1 cellular context compared by ENCODE assay signal in genomic region chr16:3564889-3565141, GRCh38.
TF ChIP-seq lines count a peak whose summit lies in the region.

No MANE protein-coding gene starts in this region.

TF ChIP-seq in HepG2, 621 proteins besides CTCF, POLR2A, EP300 and RAD21:
- TF ChIP-seq, protein P1, sequence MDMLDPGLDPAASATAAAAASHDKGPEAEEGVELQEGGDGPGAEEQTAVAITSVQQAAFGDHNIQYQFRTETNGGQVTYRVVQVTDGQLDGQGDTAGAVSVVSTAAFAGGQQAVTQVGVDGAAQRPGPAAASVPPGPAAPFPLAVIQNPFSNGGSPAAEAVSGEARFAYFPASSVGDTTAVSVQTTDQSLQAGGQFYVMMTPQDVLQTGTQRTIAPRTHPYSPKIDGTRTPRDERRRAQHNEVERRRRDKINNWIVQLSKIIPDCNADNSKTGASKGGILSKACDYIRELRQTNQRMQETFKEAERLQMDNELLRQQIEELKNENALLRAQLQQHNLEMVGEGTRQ (IDR thresholded peaks at IDR 0.05; ENCODE audit: low read depth, low read length) = no peak
- TF ChIP-seq, protein P1 (CRISPR knock-in tag; IDR thresholded peaks at IDR 0.05; ENCODE audit: borderline replicate concordance) = no peak
- TF ChIP-seq TBP (CRISPR knock-in tag; IDR thresholded peaks at IDR 0.05) (no peak), KDM1A (CRISPR knock-in tag; IDR thresholded peaks at IDR 0.05) (no peak), ISL2 (CRISPR knock-in tag; IDR thresholded peaks at IDR 0.05) (no peak), ZFP36 (IDR thresholded peaks at IDR 0.05; ENCODE audit: borderline replicate concordance, low read depth, low read length, partially characterized antibody) (no peak), ATF1 (CRISPR knock-in tag; IDR thresholded peaks at IDR 0.05) (no peak), ZNF557 (CRISPR knock-in tag; IDR thresholded peaks at IDR 0.05) (no peak), SMAD1 (CRISPR knock-in tag; IDR thresholded peaks at IDR 0.05; ENCODE audit: borderline replicate concordance, low read depth) (no peak), ZNF138 (CRISPR knock-in tag; IDR thresholded peaks at IDR 0.05; ENCODE audit: low read depth) (no peak), HDAC1 (CRISPR knock-in tag; IDR thresholded peaks at IDR 0.05) (no peak), MED13 (CRISPR knock-in tag; IDR thresholded peaks at IDR 0.05) (no peak)
- TF ChIP-seq, protein P2, sequence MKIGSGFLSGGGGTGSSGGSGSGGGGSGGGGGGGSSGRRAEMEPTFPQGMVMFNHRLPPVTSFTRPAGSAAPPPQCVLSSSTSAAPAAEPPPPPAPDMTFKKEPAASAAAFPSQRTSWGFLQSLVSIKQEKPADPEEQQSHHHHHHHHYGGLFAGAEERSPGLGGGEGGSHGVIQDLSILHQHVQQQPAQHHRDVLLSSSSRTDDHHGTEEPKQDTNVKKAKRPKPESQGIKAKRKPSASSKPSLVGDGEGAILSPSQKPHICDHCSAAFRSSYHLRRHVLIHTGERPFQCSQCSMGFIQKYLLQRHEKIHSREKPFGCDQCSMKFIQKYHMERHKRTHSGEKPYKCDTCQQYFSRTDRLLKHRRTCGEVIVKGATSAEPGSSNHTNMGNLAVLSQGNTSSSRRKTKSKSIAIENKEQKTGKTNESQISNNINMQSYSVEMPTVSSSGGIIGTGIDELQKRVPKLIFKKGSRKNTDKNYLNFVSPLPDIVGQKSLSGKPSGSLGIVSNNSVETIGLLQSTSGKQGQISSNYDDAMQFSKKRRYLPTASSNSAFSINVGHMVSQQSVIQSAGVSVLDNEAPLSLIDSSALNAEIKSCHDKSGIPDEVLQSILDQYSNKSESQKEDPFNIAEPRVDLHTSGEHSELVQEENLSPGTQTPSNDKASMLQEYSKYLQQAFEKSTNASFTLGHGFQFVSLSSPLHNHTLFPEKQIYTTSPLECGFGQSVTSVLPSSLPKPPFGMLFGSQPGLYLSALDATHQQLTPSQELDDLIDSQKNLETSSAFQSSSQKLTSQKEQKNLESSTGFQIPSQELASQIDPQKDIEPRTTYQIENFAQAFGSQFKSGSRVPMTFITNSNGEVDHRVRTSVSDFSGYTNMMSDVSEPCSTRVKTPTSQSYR (CRISPR knock-in tag; IDR thresholded peaks at IDR 0.05; ENCODE audit: borderline replicate concordance) = no peak
- TF ChIP-seq, protein P3, sequence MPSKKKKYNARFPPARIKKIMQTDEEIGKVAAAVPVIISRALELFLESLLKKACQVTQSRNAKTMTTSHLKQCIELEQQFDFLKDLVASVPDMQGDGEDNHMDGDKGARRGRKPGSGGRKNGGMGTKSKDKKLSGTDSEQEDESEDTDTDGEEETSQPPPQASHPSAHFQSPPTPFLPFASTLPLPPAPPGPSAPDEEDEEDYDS (CRISPR knock-in tag; IDR thresholded peaks at IDR 0.05) = no peak
- TF ChIP-seq, protein P4, sequence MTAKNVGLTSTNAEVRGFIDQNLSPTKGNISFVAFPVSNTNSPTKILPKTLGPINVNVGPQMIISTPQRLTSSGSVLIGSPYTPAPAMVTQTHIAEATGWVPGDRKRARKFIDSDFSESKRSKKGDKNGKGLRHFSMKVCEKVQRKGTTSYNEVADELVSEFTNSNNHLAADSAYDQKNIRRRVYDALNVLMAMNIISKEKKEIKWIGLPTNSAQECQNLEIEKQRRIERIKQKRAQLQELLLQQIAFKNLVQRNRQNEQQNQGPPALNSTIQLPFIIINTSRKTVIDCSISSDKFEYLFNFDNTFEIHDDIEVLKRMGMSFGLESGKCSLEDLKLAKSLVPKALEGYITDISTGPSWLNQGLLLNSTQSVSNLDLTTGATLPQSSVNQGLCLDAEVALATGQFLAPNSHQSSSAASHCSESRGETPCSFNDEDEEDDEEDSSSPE (CRISPR knock-in tag; IDR thresholded peaks at IDR 0.05) = no peak
